In genomic region chr17:35041390-35041789, GRCh38 we compare ENCODE assay signal across 16 cellular contexts.
"Had no signal": no experiment of that assay in that cellular context is flagged by ENCODE, and none has a peak within 500 bp of the region (broad histone marks: within the 10 kb centered on the region; RNA-seq: fewer than 3 reads in every experiment).

No MANE protein-coding gene starts in this region.

- H3K36me3 ChIP-seq: left lung, transverse colon, vagina had no signal

- H3K9me3 Mint-ChIP-seq: activated T-helper 1 cell treated with anti-CD3 and anti-CD28 coated beads, Interleukin-12 subunit alpha, Interleukin-12 subunit beta, Interleukin-2, Interleukin-4 antibody, amounts not matched to agents 30 ng/mL and 10 ng/mL and 1 ng/mL, durations not matched to agents 14 hours and 24 hours and 36 hours had no signal

- H3K4me1 ChIP-seq: vagina had no signal

- H3K36me3 Mint-ChIP-seq: WTC11 had no signal

- H3K27me3 ChIP-seq: left lung, transverse colon, vagina had no signal

- FAIRE-seq: endometrium, keratinocyte had no signal

- DNase-seq: activated CD4-positive, alpha-beta T cell treated with anti-CD3 and anti-CD28 coated beads for 48 hours; activated CD8-positive, alpha-beta memory T cell treated with anti-CD3 and anti-CD28 coated beads, Interleukin-2, amount 50 U/mL, for 48 hours; activated naive CD4-positive, alpha-beta T cell; left lung; naive thymus-derived CD4-positive, alpha-beta T cell; posterior cingulate gyrus; retina; stimulated activated CD4-positive, alpha-beta T cell treated with anti-CD3 and anti-CD28 coated beads, Interleukin-2, amount 100 ng/mL, for 48 hours; stimulated activated naive CD8-positive, alpha-beta T cell treated with anti-CD3 and anti-CD28 coated beads, Interleukin-15, Interleukin-2, amounts not matched to agents 100 U/mL and 50 U/mL, for 24 hours; T-helper 2 cell; transverse colon had no signal

- ATAC-seq: left lung; naive thymus-derived CD4-positive, alpha-beta T cell; stimulated activated naive CD8-positive, alpha-beta T cell treated with anti-CD3 and anti-CD28 coated beads, Interleukin-15, Interleukin-2, amounts not matched to agents 100 U/mL and 50 U/mL, for 24 hours; WTC11 had no signal

- H3K27ac Mint-ChIP-seq: activated T-helper 1 cell treated with anti-CD3 and anti-CD28 coated beads, Interleukin-12 subunit alpha, Interleukin-12 subunit beta, Interleukin-2, Interleukin-4 antibody, amounts not matched to agents 30 ng/mL and 10 ng/mL and 1 ng/mL, durations not matched to agents 14 hours and 24 hours and 36 hours had no signal

- H3K4me3 ChIP-seq: left lung, transverse colon, vagina had no signal

- H3K27me3 Mint-ChIP-seq: naive thymus-derived CD4-positive, alpha-beta T cell had no signal

- H3K9me3 ChIP-seq: left lung, transverse colon, vagina had no signal

- H3K27ac ChIP-seq: left lung, transverse colon, vagina had no signal

- H3K4me3 Mint-ChIP-seq: activated T-helper 1 cell treated with anti-CD3 and anti-CD28 coated beads, Interleukin-12 subunit alpha, Interleukin-12 subunit beta, Interleukin-2, Interleukin-4 antibody, amounts not matched to agents 30 ng/mL and 10 ng/mL and 1 ng/mL, durations not matched to agents 14 hours and 24 hours and 36 hours; WTC11 had no signal
